ENCODE assay signal across 8 cellular contexts in genomic region chr16:81752225-81752875, GRCh38. TPM values are rescaled to one million over a fixed set of nuclear protein-coding genes. Genes with fewer than 3 reads are reported as not detected.
DNase-seq lines count a peak whose midpoint lies in the region; ATAC-seq, FAIRE-seq and TF ChIP-seq lines count a peak whose summit lies in the region.

No MANE protein-coding gene starts in this region.

- intact Hi-C loops in GM12878 (cut with micrococcal nuclease; ENCODE audit: unreplicated experiment), result no loop called here
- intact Hi-C loops in naive thymus-derived CD4-positive, alpha-beta T cell (cut with micrococcal nuclease), result no loop called here

- CTCF ChIA-PET in GM10248 (lab: Yijun Ruan, JAX), result interaction anchor here (0.7 to 4.9 kb wide), 15 partner anchors 12 to 133 kb away, joined by 3 to 23 read pairs (median 6); partner anchors contain the start of gene PLCG2
- CTCF ChIA-PET in GM12878 (lab: Yijun Ruan, JAX), result interaction anchor here (0.7 to 3.1 kb wide), 22 partner anchors 9 to 547 kb away, joined by 3 to 30 read pairs (median 4); partner anchors contain the start of gene PLCG2
- CTCF ChIA-PET in naive thymus-derived CD4-positive, alpha-beta T cell (lab: Charles Lee), result interaction anchor here (1.2 kb wide), 1 partner anchor 14 kb away, joined by 6 read pairs; no protein-coding TSS in a partner anchor

- POLR2A ChIA-PET in GM10248 (lab: Yijun Ruan, JAX) (interaction anchor here (0.6 to 1.7 kb wide), 9 partner anchors 9 to 66 kb away, joined by 3 to 5 read pairs (median 4); no protein-coding TSS in a partner anchor), GM12878 (lab: Charles Lee) (interaction anchor here (0.6 to 3.1 kb wide), 21 partner anchors 11 to 89 kb away, joined by 3 to 22 read pairs (median 4); partner anchors contain the start of gene PLCG2)
- POLR2A ChIA-PET in naive thymus-derived CD4-positive, alpha-beta T cell (lab: Charles Lee), result no interaction called here

- no peaks in the 10 kb centered on the region for H3K27me3 ChIP-seq in GM12878 (replicated peaks in 1 of 2; ENCODE audit: control insufficient read depth in 2 of 2, insufficient read depth in 2 of 2, low read length in 1 of 2)
- no peaks in the 10 kb centered on the region for H3K27me3 ChIP-seq in naive thymus-derived CD4-positive, alpha-beta T cell (ENCODE audit: control insufficient read depth in 2 of 2, insufficient read depth in 2 of 2, low read length in 2 of 2)

- peak; percentile 82 for FAIRE-seq in GM12878 (lab: Jason Lieb, UNC)

- H3K4me2 ChIP-seq in GM12878 (ENCODE audit: control insufficient read depth, insufficient read depth), result peak overlapping the region; percentile 62

- TF ChIP-seq POLR2A in GM12878 (IDR thresholded peaks at IDR 0.05; ENCODE audit: low read depth, low read length), result peak; percentile 86

- H3K36me3 Mint-ChIP-seq in naive thymus-derived CD4-positive, alpha-beta T cell, result no peaks in the 10 kb centered on the region
- no peaks in the 10 kb centered on the region for H3K36me3 Mint-ChIP-seq in osteocyte (ENCODE audit: unreplicated experiment)

- peak overlapping the region; percentile 38 for H3K9ac ChIP-seq in GM12878 (ENCODE audit: control insufficient read depth, insufficient read depth, low read length)

- in situ Hi-C loops in GM12878 (cut with MboI), result no loop called here

- no peaks in the 10 kb centered on the region for H4K20me1 ChIP-seq in GM12878 (ENCODE audit: control insufficient read depth, insufficient read depth)

- peak; percentile 84 for DNase-seq in GM10248 (ENCODE audit: extremely low spot score)
- DNase-seq in GM12878 (ENCODE audit: low read depth, low spot score), result peak; percentile 72
- no peak for DNase-seq in naive thymus-derived CD4-positive, alpha-beta T cell
- DNase-seq in DMS79 treated with DMSO at 0.1 percent for 48 hours (lab: John Stamatoyannopoulos, UW), result no peak
- DNase-seq in GOT3 (lab: John Stamatoyannopoulos, UW), result no peak
- no peak for DNase-seq in osteocyte (ENCODE audit: extremely low spot score, unreplicated experiment)

- no TSS peak for BruUV-seq in GM12878 (replicated peaks; lab: Mats Ljungman, UMichigan)

- H3K4me3 Mint-ChIP-seq in naive thymus-derived CD4-positive, alpha-beta T cell, result no peak overlapping the region
- H3K4me3 Mint-ChIP-seq in osteocyte (ENCODE audit: unreplicated experiment), result no peak overlapping the region

- H3K27ac Mint-ChIP-seq in naive thymus-derived CD4-positive, alpha-beta T cell, result no peak overlapping the region
- H3K27ac Mint-ChIP-seq in osteocyte (ENCODE audit: unreplicated experiment), result no peak overlapping the region

- no peaks in the 10 kb centered on the region for H3K9me3 ChIP-seq in GM12878 (replicated peaks; ENCODE audit: control insufficient read depth, insufficient read depth, low read length)
- H3K9me3 ChIP-seq in naive thymus-derived CD4-positive, alpha-beta T cell (ENCODE audit: control insufficient read depth in 2 of 3, low read length in 3 of 3), result no peaks in the 10 kb centered on the region

- TF ChIP-seq EP300 in GM12878 (IDR thresholded peaks at IDR 0.05; ENCODE audit: borderline replicate concordance in 1 of 2, control insufficient read depth in 1 of 2, low read depth in 2 of 2, low read length in 2 of 2), result peak in 1 of 2 experiments; percentile 86; a peak in 3 of 4 replicates

- peaks cover 0 to 7% (median 5%) of the 10 kb centered on the region in 5 donors for H3K27me3 Mint-ChIP-seq in naive thymus-derived CD4-positive, alpha-beta T cell
- H3K27me3 Mint-ChIP-seq in osteocyte (ENCODE audit: unreplicated experiment), result peaks cover 12% of the 10 kb centered on the region

- TF ChIP-seq RAD21 in GM12878 (IDR thresholded peaks at IDR 0.05; ENCODE audit: insufficient read depth, low read depth, low read length), result no peak

- ATAC-seq in GM21526 (IDR thresholded peaks at IDR 0.05; ENCODE audit: low FRiP score, unreplicated experiment) (peak; percentile 71), HG03571 (IDR thresholded peaks at IDR 0.05; ENCODE audit: unreplicated experiment) (peak; percentile 95), GM12878 (peak; percentile 97)
- ATAC-seq in naive thymus-derived CD4-positive, alpha-beta T cell, result peak; percentile 94

- H2AFZ ChIP-seq in GM12878 (ENCODE audit: control insufficient read depth, low read depth, low read length), result peak overlapping the region; percentile 71

- no peaks in the 10 kb centered on the region; the same call in 1 of the 2 replicates for H3K79me2 ChIP-seq in GM12878 (ENCODE audit: control insufficient read depth, insufficient read depth, low read length)

- peaks cover 46% of the 10 kb centered on the region for H3K4me1 ChIP-seq in GM12878 (ENCODE audit: control insufficient read depth, insufficient read depth, low read length)
- no peaks in the 10 kb centered on the region for H3K4me1 ChIP-seq in naive thymus-derived CD4-positive, alpha-beta T cell (ENCODE audit: control insufficient read depth in 2 of 2, insufficient read depth in 2 of 2, low read length in 2 of 2)

- H3K4me1 Mint-ChIP-seq in naive thymus-derived CD4-positive, alpha-beta T cell, result peaks cover 0 to 32% (median 0%) of the 10 kb centered on the region in 7 donors
- H3K4me1 Mint-ChIP-seq in osteocyte (ENCODE audit: unreplicated experiment), result no peaks in the 10 kb centered on the region

- H3K27ac ChIP-seq in GM12878 (ENCODE audit: control insufficient read depth, insufficient read depth), result peak overlapping the region; percentile 68
- no peak overlapping the region for H3K27ac ChIP-seq in naive thymus-derived CD4-positive, alpha-beta T cell (ENCODE audit: low read depth, low read length)

- RAD21 ChIA-PET in GM12878 (lab: Charles Lee; ENCODE audit: unreplicated experiment), result interaction anchor here (0.6 to 4.2 kb wide), 42 partner anchors 9 to 349 kb away, joined by 3 to 47 read pairs (median 4); partner anchors contain the start of gene PLCG2

- peaks cover 0 to 2% (median 0%) of the 10 kb centered on the region in 11 donors for H3K9me3 Mint-ChIP-seq in naive thymus-derived CD4-positive, alpha-beta T cell
- no peaks in the 10 kb centered on the region for H3K9me3 Mint-ChIP-seq in osteocyte (ENCODE audit: unreplicated experiment)

- H3K36me3 ChIP-seq in GM12878 (ENCODE audit: control insufficient read depth in 2 of 2, insufficient read depth in 2 of 2, low read length in 1 of 2), result 0 out of 4 replicates have a peak, but pooled peaks cover 0 to 2% of the 10 kb centered on the region in 2 experiments
- no peaks in the 10 kb centered on the region for H3K36me3 ChIP-seq in naive thymus-derived CD4-positive, alpha-beta T cell (ENCODE audit: control insufficient read depth in 2 of 3, insufficient read depth in 3 of 3, low read length in 3 of 3)

- TF ChIP-seq CTCF in GM10248 (IDR thresholded peaks at IDR 0.05; ENCODE audit: control extremely low read depth, extremely low read depth, low read depth, missing control alignments) (peak; percentile 7), GM12878 (IDR thresholded peaks at IDR 0.05 in 2 of 3, conservative IDR thresholded peaks at IDR 0.05 in 1 of 3; ENCODE audit: control insufficient read depth in 2 of 3, extremely low read depth in 1 of 3, insufficient read depth in 1 of 3, low read depth in 3 of 3, low read length in 3 of 3) (no peak), osteocyte (IDR thresholded peaks at IDR 0.05) (no peak)

- SMC1A ChIA-PET in GM12878 (lab: Charles Lee; ENCODE audit: uncharacterized antibody, unreplicated experiment), result interaction anchor here (0.7 to 5.5 kb wide), 35 partner anchors 8 to 133 kb away, joined by 3 to 65 read pairs (median 5); partner anchors contain the start of gene PLCG2

- WGBS in GM12878 (ENCODE audit: insufficient coverage, insufficient replicate concordance, low lambda C conversion rate, missing lambda C conversion rate), result 4% methylated on average over 13 of the region's 13 CpGs

- H3K4me3 ChIP-seq in GM12878, result peak overlapping the region; percentile 54; the same call in 1 of the 2 replicates
- no peak overlapping the region for H3K4me3 ChIP-seq in naive thymus-derived CD4-positive, alpha-beta T cell (ENCODE audit: low read length)

TF ChIP-seq in GM12878, 131 proteins besides CTCF, POLR2A, EP300 and RAD21 (continues in another document):
- TF ChIP-seq TBL1XR1 (IDR thresholded peaks at IDR 0.05; ENCODE audit: low read depth, low read length) (0 out of 2 replicates have a peak, but pooled peaks have one; percentile 16), EED (IDR thresholded peaks at IDR 0.05; ENCODE audit: low read depth) (peak; percentile 97), EGR1 (IDR thresholded peaks at IDR 0.05; ENCODE audit: borderline replicate concordance in 1 of 2, low read depth in 2 of 2, low read length in 2 of 2) (peak in 1 of 2 experiments; percentile 56; a peak in 1 of 3 replicates), SP1 (IDR thresholded peaks at IDR 0.05; ENCODE audit: low read depth, low read length) (peak; percentile 41), IKZF2 (IDR thresholded peaks at IDR 0.05) (peak; percentile 95 to 96), DPF2 (IDR thresholded peaks at IDR 0.05) (peak; percentile 93), ZNF384 (IDR thresholded peaks at IDR 0.05; ENCODE audit: borderline replicate concordance, low read depth, low read length) (0 out of 2 replicates have a peak, but pooled peaks have one; percentile 23), WRNIP1 (IDR thresholded peaks at IDR 0.05; ENCODE audit: borderline replicate concordance, low read depth, low read length) (no peak), KAT2A (conservative IDR thresholded peaks at IDR 0.05; ENCODE audit: control insufficient read depth, low read depth, low read length) (no peak)

RNA-seq across cellular contexts. Expression of gene PLCG2, which starts 26.7 kb away (rescaled TPM):
- 718 and 719 TPM in 2 replicates for total RNA-seq in GM12878 (2013; cell fraction: nucleolus; rRNA removed)
- total RNA-seq in GM12878 (2014; rRNA removed) (131 and 138 TPM in 2 replicates), GM12878 (2014; rRNA removed; fragmentation: Illumina TruSeq; extraction: Trizol) (137 and 139 TPM in 2 replicates), GM12878 (2021) (243 and 256 TPM in 2 replicates), osteocyte (0.16 TPM in 1 of 2 replicates, not detected in the other)
- 62.1 TPM for polyA plus RNA-seq in GM12878 (2011; ENCODE audit: low read depth)
- polyA plus RNA-seq in GM12878 (2011; rRNA removed) (245 and 253 TPM in 2 replicates), GM12878 (2014; fragmentation: Illumina TruSeq; extraction: Trizol) (151 and 159 TPM in 2 replicates), GM12878 (2014; fragmentation: Nextera tagmentation; extraction: Ambion mirVana) (10 to 100 TPM; 47.6 to 53.9 TPM), GM12878 (2014; rRNA removed) (148 and 152 TPM in 2 replicates), GM12878 (2016; fragmentation: Nextera tagmentation; extraction: Ambion mirVana) (100 to 1,000 TPM; 156 to 168 TPM)
- 204 and 222 TPM in 2 replicates for polyA plus RNA-seq in GM12878 (2011; cell fraction: cytosol; rRNA removed)
- 783 and 874 TPM in 2 replicates for polyA plus RNA-seq in GM12878 (2011; cell fraction: nucleus; rRNA removed)
- 112 and 157 TPM in 2 replicates for polyA plus RNA-seq in GM12878 (2012)
- 502 and 650 TPM in 2 replicates for polyA minus RNA-seq in GM12878 (2011; rRNA and poly(A)+ RNA removed)
- 202 and 205 TPM in 2 replicates for polyA minus RNA-seq in GM12878 (2011; cell fraction: cytosol; rRNA and poly(A)+ RNA removed)
- polyA minus RNA-seq in GM12878 (2011; cell fraction: nucleus; rRNA and poly(A)+ RNA removed), result 448 and 681 TPM in 2 replicates
- total RNA-seq in naive thymus-derived CD4-positive, alpha-beta T cell, result 10 to 100 TPM in 2 of 5 experiments, 1 to 10 TPM in 3; 1.4 to 85.8 (median 5.9) TPM
- under 1 TPM; 0.07 to 0.33 TPM for polyA plus RNA-seq in naive thymus-derived CD4-positive, alpha-beta T cell

Comparison
In these comparisons a context has a peak if more than half of its experiments do, and no peak if none do; other contexts are left out.
1. DNase-seq: peak in GM10248 (single experiment) and GM12878 (single experiment); none in naive thymus-derived CD4-positive, alpha-beta T cell (0 of 9), DMS79 treated with DMSO at 0.1 percent for 48 hours (single experiment), GOT3 (single experiment) and osteocyte (single experiment).
2. Peak in every context shown above with its lines, with median percentiles within 50 percentile points of each other: ATAC-seq.